ENCODE assay signal across 8 cellular contexts in genomic region chr3:25782938-25783660, GRCh38. TPM values are rescaled to one million over a fixed set of nuclear protein-coding genes. Genes with fewer than 3 reads are reported as not detected.
DNase-seq lines count a peak whose midpoint lies in the region; ATAC-seq and TF ChIP-seq lines count a peak whose summit lies in the region.

A gene with protein sequence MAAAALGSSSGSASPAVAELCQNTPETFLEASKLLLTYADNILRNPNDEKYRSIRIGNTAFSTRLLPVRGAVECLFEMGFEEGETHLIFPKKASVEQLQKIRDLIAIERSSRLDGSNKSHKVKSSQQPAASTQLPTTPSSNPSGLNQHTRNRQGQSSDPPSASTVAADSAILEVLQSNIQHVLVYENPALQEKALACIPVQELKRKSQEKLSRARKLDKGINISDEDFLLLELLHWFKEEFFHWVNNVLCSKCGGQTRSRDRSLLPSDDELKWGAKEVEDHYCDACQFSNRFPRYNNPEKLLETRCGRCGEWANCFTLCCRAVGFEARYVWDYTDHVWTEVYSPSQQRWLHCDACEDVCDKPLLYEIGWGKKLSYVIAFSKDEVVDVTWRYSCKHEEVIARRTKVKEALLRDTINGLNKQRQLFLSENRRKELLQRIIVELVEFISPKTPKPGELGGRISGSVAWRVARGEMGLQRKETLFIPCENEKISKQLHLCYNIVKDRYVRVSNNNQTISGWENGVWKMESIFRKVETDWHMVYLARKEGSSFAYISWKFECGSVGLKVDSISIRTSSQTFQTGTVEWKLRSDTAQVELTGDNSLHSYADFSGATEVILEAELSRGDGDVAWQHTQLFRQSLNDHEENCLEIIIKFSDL (minus strand): TSS chr3:25783443. CDS start chr3:25783390, 53 bp downstream.

- H3K9ac ChIP-seq in NT2/D1 (ENCODE audit: insufficient read length, low read depth) (peak within 1 kb of the TSS; percentile 80), endodermal cell (ENCODE audit: extremely low read depth, low read length, poor library complexity, severe bottlenecking) (peak within 1 kb of the TSS; percentile 54)

- no peaks in the 10 kb centered on the region for H3K9me3 Mint-ChIP-seq in activated CD8-positive, alpha-beta memory T cell treated with anti-CD3 and anti-CD28 coated beads, Interleukin-2, amount 10 ng/mL, durations not matched to agents 7 days and 5 days (ENCODE audit: low read depth)
- no peaks in the 10 kb centered on the region for H3K9me3 Mint-ChIP-seq in endodermal cell

- peaks cover 19% of the 10 kb centered on the region for H3K36me3 Mint-ChIP-seq in activated CD8-positive, alpha-beta memory T cell treated with anti-CD3 and anti-CD28 coated beads, Interleukin-2, amount 10 ng/mL, durations not matched to agents 7 days and 5 days
- H3K36me3 Mint-ChIP-seq in endodermal cell (ENCODE audit: low read depth) = peaks cover 4% of the 10 kb centered on the region

- CTCF ChIA-PET in activated CD8-positive, alpha-beta memory T cell treated with anti-CD3 and anti-CD28 coated beads, Interleukin-2, amount 10 ng/mL, durations not matched to agents 7 days and 5 days (lab: Charles Lee) = interaction anchor here (0.6 to 2.2 kb wide), 4 partner anchors 10 to 134 kb away, joined by 3 to 11 read pairs (median 3); no protein-coding TSS in a partner anchor

- ATAC-seq in GM19372 (IDR thresholded peaks at IDR 0.05; ENCODE audit: low read depth, unreplicated experiment) (peak; percentile 68), HG03520 (IDR thresholded peaks at IDR 0.05; ENCODE audit: unreplicated experiment) (peak; percentile 65)
- ATAC-seq in activated CD8-positive, alpha-beta memory T cell treated with anti-CD3 and anti-CD28 coated beads, Interleukin-2, amount 10 ng/mL, durations not matched to agents 7 days and 5 days = peak; percentile 93

- H3K36me3 ChIP-seq in NT2/D1 (ENCODE audit: insufficient read depth, insufficient read length, low read length) (peaks cover 5% of the 10 kb centered on the region), endodermal cell (ENCODE audit: control insufficient read depth, insufficient read depth, low read length) (peaks cover 4% of the 10 kb centered on the region), mesodermal cell (ENCODE audit: control insufficient read depth, insufficient read depth, low read length) (peaks cover 5% of the 10 kb centered on the region)

- DNase-seq in CD1c-positive myeloid dendritic cell (ENCODE audit: extremely low spot score) (peak; percentile 91), NT2/D1 (ENCODE audit: low read depth, low spot score) (peak; percentile 72), endodermal cell (peak; percentile 94)
- peak; percentile 88 for DNase-seq in activated CD8-positive, alpha-beta memory T cell treated with anti-CD3 and anti-CD28 coated beads, Interleukin-2, amount 10 ng/mL, durations not matched to agents 7 days and 5 days
- DNase-seq in stimulated activated CD8-positive, alpha-beta memory T cell treated with anti-CD3 and anti-CD28 coated beads, Interleukin-15, amount 100 ng/mL, for 24 hours (ENCODE audit: low read depth) = peak; percentile 68

- H3K4me3 ChIP-seq in NT2/D1 (ENCODE audit: insufficient read length, low read depth) = peak within 1 kb of the TSS; percentile 77
- peak within 1 kb of the TSS; percentile 98 for H3K4me3 ChIP-seq in endodermal cell (ENCODE audit: low read length)
- peak within 1 kb of the TSS; percentile 79 for H3K4me3 ChIP-seq in mesodermal cell (ENCODE audit: extremely low read depth, insufficient read depth, low read length, poor library complexity, severe bottlenecking)

- H3K9me3 ChIP-seq in NT2/D1 (ENCODE audit: insufficient read depth, low read length) (no peaks in the 10 kb centered on the region), endodermal cell (ENCODE audit: control insufficient read depth, low read length) (no peaks in the 10 kb centered on the region), mesodermal cell (ENCODE audit: control insufficient read depth, low read length) (no peaks in the 10 kb centered on the region)

- peaks cover 42% of the 10 kb centered on the region for H3K4me1 Mint-ChIP-seq in activated CD8-positive, alpha-beta memory T cell treated with anti-CD3 and anti-CD28 coated beads, Interleukin-2, amount 10 ng/mL, durations not matched to agents 7 days and 5 days
- H3K4me1 Mint-ChIP-seq in endodermal cell = peaks cover 25% of the 10 kb centered on the region

- no peaks in the 10 kb centered on the region for H3K27me3 ChIP-seq in NT2/D1 (ENCODE audit: insufficient read depth, insufficient read length)
- H3K27me3 ChIP-seq in endodermal cell (ENCODE audit: control insufficient read depth, insufficient read depth, low read length, poor library complexity, severe bottlenecking) = no peaks in the 10 kb centered on the region

- no peak within 1 kb of the TSS for H3K27ac ChIP-seq in endodermal cell (ENCODE audit: low read depth, low read length)
- H3K27ac ChIP-seq in mesodermal cell (ENCODE audit: low read depth, low read length, severe bottlenecking) = peak within 1 kb of the TSS; percentile 16

- H3K27ac Mint-ChIP-seq in activated CD8-positive, alpha-beta memory T cell treated with anti-CD3 and anti-CD28 coated beads, Interleukin-2, amount 10 ng/mL, durations not matched to agents 7 days and 5 days = peak within 1 kb of the TSS; percentile 84
- H3K27ac Mint-ChIP-seq in endodermal cell = peak within 1 kb of the TSS; percentile 68

- peak; percentile 45 for TF ChIP-seq CTCF in endodermal cell (conservative IDR thresholded peaks at IDR 0.05)

- H3K4me3 Mint-ChIP-seq in activated CD8-positive, alpha-beta memory T cell treated with anti-CD3 and anti-CD28 coated beads, Interleukin-2, amount 10 ng/mL, durations not matched to agents 7 days and 5 days = peak within 1 kb of the TSS; percentile 94
- peak within 1 kb of the TSS; percentile 77 for H3K4me3 Mint-ChIP-seq in endodermal cell

- 0% methylated on average over 72 of the region's 72 CpGs; no CpG with 5 or more reads in 1 of the 2 experiments for WGBS in endodermal cell (ENCODE audit: insufficient coverage in 1 of 2, insufficient read length in 1 of 2), 2 experiments
- WGBS in mesodermal cell (ENCODE audit: insufficient coverage in 2 of 2), 2 experiments = 0% methylated on average over 40 to 41 of the region's 72 CpGs

- no peaks in the 10 kb centered on the region for H3K27me3 Mint-ChIP-seq in activated CD8-positive, alpha-beta memory T cell treated with anti-CD3 and anti-CD28 coated beads, Interleukin-2, amount 10 ng/mL, durations not matched to agents 7 days and 5 days
- H3K27me3 Mint-ChIP-seq in endodermal cell (ENCODE audit: insufficient read depth) = peaks cover 4% of the 10 kb centered on the region

- no peaks in the 10 kb centered on the region for H3K4me1 ChIP-seq in NT2/D1 (ENCODE audit: insufficient read depth, insufficient read length)
- H3K4me1 ChIP-seq in endodermal cell (ENCODE audit: control insufficient read depth, insufficient read depth, low read length) = no peaks in the 10 kb centered on the region
- H3K4me1 ChIP-seq in mesodermal cell (ENCODE audit: control insufficient read depth, insufficient read depth, low read length, poor library complexity, severe bottlenecking) = no peaks in the 10 kb centered on the region

RNA-seq across cellular contexts. Expression of the gene that starts here (rescaled TPM):
- 10 to 100 TPM; 41.2 to 70.0 TPM for total RNA-seq in activated CD8-positive, alpha-beta memory T cell treated with anti-CD3 and anti-CD28 coated beads, Interleukin-2, amount 10 ng/mL, durations not matched to agents 7 days and 5 days
- total RNA-seq in endodermal cell = 10 to 100 TPM; 39.5 to 40.4 TPM
- polyA plus RNA-seq in endodermal cell (2013, experiment 1 of 2) = 24.0 TPM
- 24.0 TPM for polyA plus RNA-seq in endodermal cell (2013, experiment 2 of 2)
- 18.3 TPM for polyA plus RNA-seq in mesodermal cell (2013, experiment 1 of 2)
- polyA plus RNA-seq in mesodermal cell (2013, experiment 2 of 2) = 18.6 TPM
